In genomic region chr16:16582916-16583315, GRCh38 we compare ENCODE assay signal across 1 cellular context.
TF ChIP-seq lines count a peak whose summit lies in the region.

No MANE protein-coding gene starts in this region.

TF ChIP-seq in GM12878, 131 proteins besides CTCF, POLR2A, EP300 and RAD21:
- TF ChIP-seq JUNB (IDR thresholded peaks at IDR 0.05): peak; percentile 29
